16 cellular contexts compared by ENCODE assay signal in the genomic region with DNA sequence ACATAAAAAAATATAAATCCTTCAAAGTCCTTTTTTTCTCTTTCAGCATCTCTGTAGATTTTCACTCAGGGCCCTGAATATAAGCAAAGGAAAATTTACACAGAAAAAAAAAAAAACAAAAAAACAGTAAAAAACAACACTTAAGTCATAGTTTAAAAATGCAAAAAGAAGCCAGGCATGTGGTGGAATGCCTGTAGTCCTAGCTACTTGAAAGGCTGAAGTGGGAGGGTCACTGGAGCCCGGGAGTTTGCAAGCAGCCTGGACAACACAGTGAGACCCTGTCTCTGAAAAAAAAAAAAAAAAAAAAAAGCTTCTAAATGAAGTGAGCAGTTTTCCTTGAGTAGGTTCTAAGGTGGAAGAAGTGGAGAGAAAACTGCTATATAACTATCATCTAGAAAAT. TPM values are rescaled to one million over a fixed set of nuclear protein-coding genes. Genes with fewer than 3 reads are reported as not detected.
"Had no signal": no experiment of that assay in that cellular context is flagged by ENCODE, and none has a peak within 500 bp of the region (broad histone marks: within the 10 kb centered on the region; RNA-seq: fewer than 3 reads in every experiment).

No MANE protein-coding gene starts in this region.

- H3K36me3 ChIP-seq: gastrocnemius medialis, left lung, thyroid gland had no signal

- ATAC-seq: activated CD8-positive, alpha-beta T cell treated with anti-CD3 and anti-CD28 coated beads, Interleukin-2, amount 10 ng/mL, durations not matched to agents 7 days and 5 days; activated naive CD8-positive, alpha-beta T cell treated with anti-CD3 and anti-CD28 coated beads, Interleukin-2, amount 50 U/mL, for 24 hours; gastrocnemius medialis; left lung had no signal

- H3K9me3 ChIP-seq: gastrocnemius medialis, left lung, thyroid gland had no signal

- H3K27me3 Mint-ChIP-seq: activated CD4-positive, alpha-beta T cell treated with anti-CD3 and anti-CD28 coated beads, Interleukin-2, amount 10 ng/mL, durations not matched to agents 7 days and 5 days; activated naive CD8-positive, alpha-beta T cell treated with anti-CD3 and anti-CD28 coated beads, Interleukin-2, amount 50 U/mL, for 24 hours; activated T-cell treated with anti-CD3 and anti-CD28 coated beads, Interleukin-2, amount 50 U/mL, for 24 hours had no signal

- H3K4me3 Mint-ChIP-seq: activated CD4-positive, alpha-beta T cell treated with anti-CD3 and anti-CD28 coated beads, Interleukin-2, amount 10 ng/mL, durations not matched to agents 7 days and 5 days; activated CD8-positive, alpha-beta T cell treated with anti-CD3 and anti-CD28 coated beads, Interleukin-2, amount 10 ng/mL, durations not matched to agents 7 days and 5 days; activated naive CD4-positive, alpha-beta T cell treated with anti-CD3 and anti-CD28 coated beads for 36 hours; activated naive CD8-positive, alpha-beta T cell treated with anti-CD3 and anti-CD28 coated beads, Interleukin-2, amount 50 U/mL, for 24 hours; activated T-cell treated with anti-CD3 and anti-CD28 coated beads, Interleukin-2, amount 50 U/mL, for 24 hours had no signal

- H3K4me1 Mint-ChIP-seq: activated CD4-positive, alpha-beta T cell treated with anti-CD3 and anti-CD28 coated beads, Interleukin-2, amount 10 ng/mL, durations not matched to agents 7 days and 5 days; activated naive CD8-positive, alpha-beta T cell treated with anti-CD3 and anti-CD28 coated beads, Interleukin-2, amount 50 U/mL, for 24 hours had no signal

- DNase-seq: activated CD4-positive, alpha-beta T cell treated with anti-CD3 and anti-CD28 coated beads, Interleukin-2, amount 10 ng/mL, durations not matched to agents 7 days and 5 days; activated CD8-positive, alpha-beta T cell treated with anti-CD3 and anti-CD28 coated beads, Interleukin-2, amount 10 ng/mL, durations not matched to agents 7 days and 5 days; activated naive CD4-positive, alpha-beta T cell treated with anti-CD3 and anti-CD28 coated beads for 36 hours; activated naive CD8-positive, alpha-beta T cell treated with anti-CD3 and anti-CD28 coated beads, Interleukin-2, amount 50 U/mL, for 24 hours; activated T-cell treated with anti-CD3 and anti-CD28 coated beads, Interleukin-2, amount 50 U/mL, for 24 hours; erythroblast; gastrocnemius medialis; head of caudate nucleus; left lung; midbrain; stimulated activated CD4-positive, alpha-beta T cell treated with anti-CD3 and anti-CD28 coated beads, Interleukin-2, amount 100 ng/mL, for 24 hours; stimulated activated naive CD4-positive, alpha-beta T cell treated with Interleukin-2 at 50 U/mL for 16 hours; T1000; thyroid gland had no signal

- H3K27ac Mint-ChIP-seq: activated CD4-positive, alpha-beta T cell treated with anti-CD3 and anti-CD28 coated beads, Interleukin-2, amount 10 ng/mL, durations not matched to agents 7 days and 5 days; activated CD8-positive, alpha-beta T cell treated with anti-CD3 and anti-CD28 coated beads, Interleukin-2, amount 10 ng/mL, durations not matched to agents 7 days and 5 days; activated naive CD4-positive, alpha-beta T cell treated with anti-CD3 and anti-CD28 coated beads for 36 hours; activated naive CD8-positive, alpha-beta T cell treated with anti-CD3 and anti-CD28 coated beads, Interleukin-2, amount 50 U/mL, for 24 hours; activated T-cell treated with anti-CD3 and anti-CD28 coated beads, Interleukin-2, amount 50 U/mL, for 24 hours had no signal

- FAIRE-seq: colon had no signal

- H3K4me1 ChIP-seq: gastrocnemius medialis, left lung, thyroid gland had no signal

- H3K27me3 ChIP-seq: gastrocnemius medialis, left lung, thyroid gland had no signal

- H3K9me3 Mint-ChIP-seq: activated naive CD4-positive, alpha-beta T cell treated with anti-CD3 and anti-CD28 coated beads for 36 hours; activated naive CD8-positive, alpha-beta T cell treated with anti-CD3 and anti-CD28 coated beads, Interleukin-2, amount 50 U/mL, for 24 hours had no signal

- H3K4me3 ChIP-seq: gastrocnemius medialis, left lung, thyroid gland had no signal

- H3K27ac ChIP-seq: gastrocnemius medialis, left lung, thyroid gland had no signal

RNA-seq across cellular contexts. Expression of gene BNC2, which starts 55.0 kb away (rescaled TPM):
- total RNA-seq: activated CD4-positive, alpha-beta T cell treated with anti-CD3 and anti-CD28 coated beads, Interleukin-2, amount 10 ng/mL, durations not matched to agents 7 days and 5 days; activated CD8-positive, alpha-beta T cell treated with anti-CD3 and anti-CD28 coated beads, Interleukin-2, amount 10 ng/mL, durations not matched to agents 7 days and 5 days; activated naive CD4-positive, alpha-beta T cell treated with anti-CD3 and anti-CD28 coated beads for 36 hours; T-helper 1 cell treated with Interleukin-12 subunit alpha and Interleukin-12 subunit beta and Interleukin-4 antibody, amounts not matched to agents 30 ng/mL and 1 ng/mL, for 36 hours had no signal
